14 cellular contexts compared by ENCODE assay signal in the genomic region with DNA sequence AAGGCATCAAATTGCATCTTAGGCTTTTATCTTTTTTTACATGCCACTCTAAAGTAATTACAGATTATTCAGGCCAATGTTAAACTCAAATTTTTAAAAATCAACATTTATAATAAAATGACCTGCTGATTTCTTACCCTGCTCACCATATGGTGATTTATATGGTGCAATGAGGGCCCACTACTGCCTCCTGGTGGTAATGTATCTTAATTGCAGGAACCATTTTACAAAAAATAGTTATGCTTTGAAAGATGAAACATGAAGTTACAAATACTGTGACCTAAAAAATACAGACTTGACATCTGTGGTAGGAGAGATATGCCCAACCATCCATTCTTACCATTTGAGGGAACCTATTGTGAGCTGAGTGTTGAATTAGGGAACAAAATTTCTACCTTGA.
DNase-seq lines count a peak whose midpoint lies in the region; ATAC-seq and TF ChIP-seq lines count a peak whose summit lies in the region.
"Had no signal": no experiment of that assay in that cellular context is flagged by ENCODE, and none has a peak within 500 bp of the region (broad histone marks: within the 10 kb centered on the region; RNA-seq: fewer than 3 reads in every experiment).

No MANE protein-coding gene starts in this region.

- H3K4me1 ChIP-seq in DND-41 (ENCODE audit: insufficient read depth, low read length) = no peaks in the 10 kb centered on the region
- no peaks in the 10 kb centered on the region for H3K4me1 ChIP-seq in Karpas-422 (ENCODE audit: low read length)
- H3K4me1 ChIP-seq: pancreas, suprapubic skin had no signal

- peaks cover 9% of the 10 kb centered on the region for H3K4me1 Mint-ChIP-seq in neural crest cell
- H3K4me1 Mint-ChIP-seq: activated naive CD4-positive, alpha-beta T cell treated with anti-CD3 and anti-CD28 coated beads, Interleukin-2, amount 50 U/mL, for 24 hours had no signal

- H2AFZ ChIP-seq in DND-41 (ENCODE audit: low read depth, low read length) (no peak overlapping the region), Karpas-422 (ENCODE audit: low read length) (no peak overlapping the region)

- H3K4me3 ChIP-seq in DND-41 (ENCODE audit: low read depth in 1 of 2, low read length in 2 of 2) (no peak overlapping the region), Karpas-422 (ENCODE audit: low read length) (no peak overlapping the region), cardiac fibroblast (replicated peaks in 1 of 2; ENCODE audit: low read depth in 2 of 2, low read length in 2 of 2) (no peak overlapping the region)
- H3K4me3 ChIP-seq: GM12878, pancreas, suprapubic skin had no signal

- H3K79me2 ChIP-seq in DND-41 (ENCODE audit: insufficient read depth, low read length) (no peaks in the 10 kb centered on the region), Karpas-422 (ENCODE audit: low read length) (no peaks in the 10 kb centered on the region)

- no peak overlapping the region for H3K27ac Mint-ChIP-seq in neural crest cell (ENCODE audit: unreplicated experiment)
- H3K27ac Mint-ChIP-seq: activated naive CD4-positive, alpha-beta T cell treated with anti-CD3 and anti-CD28 coated beads, Interleukin-2, amount 50 U/mL, for 24 hours had no signal

- H3K9me2 ChIP-seq in Karpas-422 (replicated peaks; ENCODE audit: insufficient read depth, low read length) = 0 out of 2 replicates have a peak, but pooled peaks cover 3% of the 10 kb centered on the region

- H3K9ac ChIP-seq in DND-41 (ENCODE audit: low read depth, low read length) = no peak overlapping the region
- H3K9ac ChIP-seq in Karpas-422 (ENCODE audit: low read length) = no peak overlapping the region

- TF ChIP-seq CTCF in DND-41 (IDR thresholded peaks at IDR 0.05; ENCODE audit: borderline replicate concordance, extremely low read depth, low read length, poor library complexity, severe bottlenecking) (peak; percentile 50), cardiac fibroblast (IDR thresholded peaks at IDR 0.05; ENCODE audit: low read depth, low read length) (peak; percentile 35), neural crest cell (conservative IDR thresholded peaks at IDR 0.05) (peak; percentile 60)

- ATAC-seq in DND-41 (ENCODE audit: insufficient read depth, low read depth) = no peak
- ATAC-seq in HG02759 (IDR thresholded peaks at IDR 0.05; ENCODE audit: unreplicated experiment) = no peak
- ATAC-seq: GM12878, pancreas had no signal

- H3K27me3 Mint-ChIP-seq in neural crest cell (ENCODE audit: low read depth) = no peaks in the 10 kb centered on the region

- H3K36me3 ChIP-seq in DND-41 (ENCODE audit: insufficient read depth, low read length) (no peaks in the 10 kb centered on the region), Karpas-422 (ENCODE audit: insufficient read depth, low read length) (no peaks in the 10 kb centered on the region)
- H3K36me3 ChIP-seq: pancreas, suprapubic skin had no signal

- H3K4me3 Mint-ChIP-seq in neural crest cell = no peak overlapping the region
- H3K4me3 Mint-ChIP-seq: activated naive CD4-positive, alpha-beta T cell treated with anti-CD3 and anti-CD28 coated beads, Interleukin-2, amount 50 U/mL, for 24 hours had no signal

- peaks cover 13% of the 10 kb centered on the region for H3K9me3 Mint-ChIP-seq in neural crest cell

- H3K4me2 ChIP-seq in DND-41 (ENCODE audit: insufficient read depth, low read length) (no peak overlapping the region), Karpas-422 (ENCODE audit: low read depth, low read length, poor library complexity, severe bottlenecking) (no peak overlapping the region)

- H3K27me3 ChIP-seq in DND-41 (ENCODE audit: insufficient read depth, low read length, poor library complexity) = no peaks in the 10 kb centered on the region
- no peaks in the 10 kb centered on the region for H3K27me3 ChIP-seq in Karpas-422 (ENCODE audit: low read length)
- H3K27me3 ChIP-seq: pancreas, suprapubic skin had no signal

- H3K27ac ChIP-seq in DND-41 (ENCODE audit: low read length) = no peak overlapping the region
- H3K27ac ChIP-seq in Karpas-422 (ENCODE audit: low read length) = no peak overlapping the region
- H3K27ac ChIP-seq: pancreas, suprapubic skin had no signal

- DNase-seq in DND-41 = no peak
- peak; percentile 47 for DNase-seq in Karpas-422
- no peak for DNase-seq in cardiac fibroblast (ENCODE audit: low read depth in 2 of 2)
- no peak for DNase-seq in neural crest cell (ENCODE audit: low read depth, low spot score)
- DNase-seq in anterior cingulate cortex (lab: John Stamatoyannopoulos, UW) = no peak
- DNase-seq in dedifferentiated amniotic fluid mesenchymal stem cell (ENCODE audit: extremely low spot score) = no peak
- DNase-seq in dermis blood vessel endothelial cell = no peak
- DNase-seq: Calu3, NCI-H2081 treated with DMSO at 0.1 percent for 48 hours, pancreas had no signal

- H4K20me1 ChIP-seq in DND-41 (ENCODE audit: insufficient read depth, low read length) (no peaks in the 10 kb centered on the region), Karpas-422 (ENCODE audit: insufficient read depth, low read depth, low read length) (no peaks in the 10 kb centered on the region)

- peaks cover 8% of the 10 kb centered on the region for H3K36me3 Mint-ChIP-seq in neural crest cell (ENCODE audit: low read depth)

- peaks cover 5% of the 10 kb centered on the region for H3K9me3 ChIP-seq in DND-41 (ENCODE audit: insufficient read depth, low read length, severe bottlenecking)
- H3K9me3 ChIP-seq in Karpas-422 (ENCODE audit: low read length) = peaks cover 9% of the 10 kb centered on the region
- H3K9me3 ChIP-seq: pancreas, suprapubic skin had no signal
